Comparison of ENCODE assay signal across 24 cellular contexts in the genomic region with DNA sequence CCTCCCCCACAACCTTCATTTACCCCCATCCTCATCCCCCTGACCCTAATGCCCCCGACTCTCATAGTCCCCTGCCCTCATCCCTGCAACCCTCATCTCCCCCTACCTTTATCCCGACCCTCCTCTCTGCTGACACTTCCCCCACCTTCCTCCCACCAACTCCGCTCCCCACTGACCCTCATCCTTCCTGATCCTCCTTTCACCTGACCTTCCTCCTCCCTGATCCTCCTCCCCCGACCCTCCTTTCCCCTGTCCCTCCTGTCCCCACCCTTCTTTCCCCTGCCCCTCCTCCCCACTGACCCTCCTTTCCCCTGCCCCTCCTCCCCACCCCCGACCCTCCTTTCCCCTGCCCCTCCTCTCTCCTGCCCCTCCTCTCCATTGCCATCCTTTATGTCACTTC. TPM values are rescaled to one million over a fixed set of nuclear protein-coding genes. Genes with fewer than 3 reads are reported as not detected.
DNase-seq lines count a peak whose midpoint lies in the region; ATAC-seq, FAIRE-seq and TF ChIP-seq lines count a peak whose summit lies in the region.
"Had no signal": no experiment of that assay in that cellular context is flagged by ENCODE, and none has a peak within 500 bp of the region (broad histone marks: within the 10 kb centered on the region; RNA-seq: fewer than 3 reads in every experiment).

No MANE protein-coding gene starts in this region.

- no peak overlapping the region for H3K4me2 ChIP-seq in HepG2 (ENCODE audit: low read depth, low read length)

- no peaks in the 10 kb centered on the region for H3K27me3 Mint-ChIP-seq in activated naive CD8-positive, alpha-beta T cell treated with anti-CD3 and anti-CD28 coated beads, Interleukin-2, amount 10 ng/mL, durations not matched to agents 7 days and 5 days
- H3K27me3 Mint-ChIP-seq in activated naive CD8-positive, alpha-beta T cell treated with anti-CD3 and anti-CD28 coated beads for 36 hours = no peaks in the 10 kb centered on the region
- H3K27me3 Mint-ChIP-seq in activated B cell treated with CpG ODN at 0.5 μM for 24 hours (no peaks in the 10 kb centered on the region), memory B cell (no peaks in the 10 kb centered on the region), osteocyte (ENCODE audit: unreplicated experiment) (peaks cover 27% of the 10 kb centered on the region)
- H3K27me3 Mint-ChIP-seq: CD4-positive, alpha-beta memory T cell had no signal

- BruUV-seq in HepG2 (replicated peaks; lab: Mats Ljungman, UMichigan) = no TSS peak

- H3K36me3 Mint-ChIP-seq in activated naive CD8-positive, alpha-beta T cell treated with anti-CD3 and anti-CD28 coated beads, Interleukin-2, amount 10 ng/mL, durations not matched to agents 7 days and 5 days = peaks cover 71% of the 10 kb centered on the region
- peaks cover 16% of the 10 kb centered on the region for H3K36me3 Mint-ChIP-seq in activated naive CD8-positive, alpha-beta T cell treated with anti-CD3 and anti-CD28 coated beads for 36 hours
- H3K36me3 Mint-ChIP-seq in activated B cell treated with CpG ODN at 0.5 μM for 24 hours (ENCODE audit: low read depth) (peaks cover 71% of the 10 kb centered on the region), memory B cell (peaks cover 50% of the 10 kb centered on the region), osteocyte (ENCODE audit: unreplicated experiment) (no peaks in the 10 kb centered on the region)

- H3K27ac ChIP-seq in HepG2 (ENCODE audit: extremely low read length, insufficient read depth, low read length) = no peak overlapping the region
- H3K27ac ChIP-seq: HL-60 had no signal

- in situ Hi-C loops in HepG2 (cut with HindIII; ENCODE audit: extremely low pct_ligation_motif_present, low pct_unique_long_range_greater_than_20kb) = no loop called here

- intact Hi-C loops in activated B cell treated with CpG ODN at 0.5 μM for 24 hours (cut with micrococcal nuclease) = no loop called here
- intact Hi-C loops in HepG2 (cut with micrococcal nuclease; ENCODE audit: unreplicated experiment) = no loop called here

- H3K79me2 ChIP-seq in HepG2 (ENCODE audit: insufficient read depth, low read length) = no peaks in the 10 kb centered on the region

- CTCF ChIA-PET in activated B cell treated with CpG ODN at 0.5 μM for 24 hours (lab: Charles Lee) (no interaction called here), HepG2 (lab: Yijun Ruan, JAX; ENCODE audit: low intra/inter-chr PET ratio, low total read pairs) (no interaction called here)

- H2AFZ ChIP-seq in HepG2 (ENCODE audit: low read length) = no peak overlapping the region

- 5% methylated on average over 5 of the region's 5 CpGs for WGBS in HepG2 (ENCODE audit: low lambda C conversion rate)

- no peaks in the 10 kb centered on the region for H4K20me1 ChIP-seq in HepG2 (ENCODE audit: insufficient read depth, low read length)

- H3K4me1 ChIP-seq in HepG2 (ENCODE audit: insufficient read depth, low read length) = no peaks in the 10 kb centered on the region
- H3K4me1 ChIP-seq: HAP-1 had no signal

- TF ChIP-seq EP300 in HepG2 (IDR thresholded peaks at IDR 0.05; ENCODE audit: low read depth in 2 of 2, low read length in 2 of 2) (no peak), HepG2 (CRISPR knock-in tag; IDR thresholded peaks at IDR 0.05; ENCODE audit: borderline replicate concordance) (no peak)

- no peak for TF ChIP-seq RAD21 in HepG2 (CRISPR knock-in tag; IDR thresholded peaks at IDR 0.05)

- no peak overlapping the region for H3K9ac ChIP-seq in HepG2 (ENCODE audit: insufficient read depth, low read depth, low read length)

- peak overlapping the region; percentile 79 for H3K27ac Mint-ChIP-seq in activated naive CD8-positive, alpha-beta T cell treated with anti-CD3 and anti-CD28 coated beads, Interleukin-2, amount 10 ng/mL, durations not matched to agents 7 days and 5 days
- H3K27ac Mint-ChIP-seq in activated naive CD8-positive, alpha-beta T cell treated with anti-CD3 and anti-CD28 coated beads for 36 hours = no peak overlapping the region
- peak overlapping the region; percentile 76 for H3K27ac Mint-ChIP-seq in activated B cell treated with CpG ODN at 0.5 μM for 24 hours
- peak overlapping the region; percentile 45 for H3K27ac Mint-ChIP-seq in memory B cell
- no peak overlapping the region for H3K27ac Mint-ChIP-seq in osteocyte (ENCODE audit: unreplicated experiment)
- H3K27ac Mint-ChIP-seq: HFFc6 had no signal

- no peak for TF ChIP-seq POLR2A in HepG2 (IDR thresholded peaks at IDR 0.05; ENCODE audit: insufficient read depth in 1 of 2, low read depth in 2 of 2, low read length in 2 of 2)

- peaks cover 43% of the 10 kb centered on the region for H3K4me1 Mint-ChIP-seq in activated naive CD8-positive, alpha-beta T cell treated with anti-CD3 and anti-CD28 coated beads, Interleukin-2, amount 10 ng/mL, durations not matched to agents 7 days and 5 days
- H3K4me1 Mint-ChIP-seq in activated naive CD8-positive, alpha-beta T cell treated with anti-CD3 and anti-CD28 coated beads for 36 hours = peaks cover 21% of the 10 kb centered on the region
- H3K4me1 Mint-ChIP-seq in activated B cell treated with CpG ODN at 0.5 μM for 24 hours = peaks cover 70% of the 10 kb centered on the region
- H3K4me1 Mint-ChIP-seq in memory B cell = peaks cover 35% of the 10 kb centered on the region
- no peaks in the 10 kb centered on the region for H3K4me1 Mint-ChIP-seq in osteocyte (ENCODE audit: unreplicated experiment)

- peaks cover 9% of the 10 kb centered on the region for H3K9me3 Mint-ChIP-seq in activated naive CD8-positive, alpha-beta T cell treated with anti-CD3 and anti-CD28 coated beads, Interleukin-2, amount 10 ng/mL, durations not matched to agents 7 days and 5 days
- peaks cover 7% of the 10 kb centered on the region for H3K9me3 Mint-ChIP-seq in activated naive CD8-positive, alpha-beta T cell treated with anti-CD3 and anti-CD28 coated beads for 36 hours
- peaks cover 7% of the 10 kb centered on the region for H3K9me3 Mint-ChIP-seq in activated B cell treated with CpG ODN at 0.5 μM for 24 hours
- H3K9me3 Mint-ChIP-seq in memory B cell = peaks cover 2% of the 10 kb centered on the region
- H3K9me3 Mint-ChIP-seq in osteocyte (ENCODE audit: unreplicated experiment) = no peaks in the 10 kb centered on the region

- H3K36me3 ChIP-seq in HepG2 (replicated peaks in 1 of 2; ENCODE audit: control insufficient read depth in 1 of 2, insufficient read depth in 2 of 2, low read length in 2 of 2) = no peaks in the 10 kb centered on the region
- H3K36me3 ChIP-seq: HAP-1 had no signal

- no peak for DNase-seq in activated naive CD8-positive, alpha-beta T cell treated with anti-CD3 and anti-CD28 coated beads, Interleukin-2, amount 10 ng/mL, durations not matched to agents 7 days and 5 days
- DNase-seq in activated naive CD8-positive, alpha-beta T cell treated with anti-CD3 and anti-CD28 coated beads for 36 hours = no peak
- DNase-seq in activated B cell treated with CpG ODN at 0.5 μM for 24 hours (no peak), memory B cell (ENCODE audit: low spot score in 2 of 2) (no peak), osteocyte (ENCODE audit: extremely low spot score, unreplicated experiment) (peak; percentile 23), HepG2 (ENCODE audit: low spot score) (no peak)
- DNase-seq: ACHN; C1 segment of cervical spinal cord; CD4-positive, alpha-beta memory T cell; COR-L47; DMS153; DMS79 treated with DMSO at 0.1 percent for 48 hours; EL; HFFc6 had no signal

- TF ChIP-seq CTCF in activated B cell treated with CpG ODN at 0.5 μM for 24 hours (IDR thresholded peaks at IDR 0.05) (no peak), osteocyte (IDR thresholded peaks at IDR 0.05) (no peak), HepG2 (CRISPR knock-in tag; IDR thresholded peaks at IDR 0.05) (no peak)

- no peak for ATAC-seq in activated naive CD8-positive, alpha-beta T cell treated with anti-CD3 and anti-CD28 coated beads, Interleukin-2, amount 10 ng/mL, durations not matched to agents 7 days and 5 days (ENCODE audit: low read depth)
- ATAC-seq in activated B cell treated with CpG ODN at 0.5 μM for 24 hours (ENCODE audit: low read depth) = no peak
- ATAC-seq in memory B cell (ENCODE audit: low read depth) = no peak
- ATAC-seq in HepG2 = no peak
- ATAC-seq in GM21529 (IDR thresholded peaks at IDR 0.05; ENCODE audit: unreplicated experiment) = no peak
- no peak for ATAC-seq in GM18511 (IDR thresholded peaks at IDR 0.05; ENCODE audit: unreplicated experiment)

- no peak overlapping the region for H3K4me3 Mint-ChIP-seq in activated naive CD8-positive, alpha-beta T cell treated with anti-CD3 and anti-CD28 coated beads, Interleukin-2, amount 10 ng/mL, durations not matched to agents 7 days and 5 days
- H3K4me3 Mint-ChIP-seq in activated naive CD8-positive, alpha-beta T cell treated with anti-CD3 and anti-CD28 coated beads for 36 hours = no peak overlapping the region
- H3K4me3 Mint-ChIP-seq in activated B cell treated with CpG ODN at 0.5 μM for 24 hours (no peak overlapping the region), memory B cell (no peak overlapping the region), osteocyte (ENCODE audit: unreplicated experiment) (no peak overlapping the region)
- H3K4me3 Mint-ChIP-seq: CD4-positive, alpha-beta memory T cell; HFFc6 had no signal

- H3K4me3 ChIP-seq in HepG2 (replicated peaks in 1 of 3; ENCODE audit: insufficient read depth in 1 of 3, low read depth in 2 of 3, low read length in 3 of 3) = no peak overlapping the region
- H3K4me3 ChIP-seq: HAP-1 had no signal

- POLR2A ChIA-PET in activated naive CD8-positive, alpha-beta T cell treated with anti-CD3 and anti-CD28 coated beads, Interleukin-2, amount 10 ng/mL, durations not matched to agents 7 days and 5 days (lab: Charles Lee) = no interaction called here
- POLR2A ChIA-PET in activated B cell treated with CpG ODN at 0.5 μM for 24 hours (lab: Charles Lee) = no interaction called here
- POLR2A ChIA-PET in HepG2 (lab: Yijun Ruan, JAX) = no interaction called here

- peaks cover 17% of the 10 kb centered on the region for H3K9me3 ChIP-seq in HepG2 (ENCODE audit: low read length)

- no peak for FAIRE-seq in HepG2 (lab: Jason Lieb, UNC)
- FAIRE-seq: D721Med, G401.6, GM12891, GM19239, H1 had no signal

- peaks cover 2 to 19% of the 10 kb centered on the region in 2 experiments; a peak in 4 of 5 replicates for H3K27me3 ChIP-seq in HepG2 (ENCODE audit: control insufficient read depth in 1 of 2, insufficient read depth in 2 of 2, low read length in 2 of 2)

RNA-seq across cellular contexts. Expression of gene TREML2, which starts 7.1 kb away (rescaled TPM):
- 10 to 100 TPM; 13.5 to 14.9 TPM for total RNA-seq in activated naive CD8-positive, alpha-beta T cell treated with anti-CD3 and anti-CD28 coated beads, Interleukin-2, amount 10 ng/mL, durations not matched to agents 7 days and 5 days
- 1 to 10 TPM; 8.9 TPM for total RNA-seq in activated naive CD8-positive, alpha-beta T cell treated with anti-CD3 and anti-CD28 coated beads for 36 hours
- total RNA-seq in activated B cell treated with CpG ODN at 0.5 μM for 24 hours = 10.2 and 10.3 TPM in 2 replicates
- total RNA-seq in osteocyte = not detected in 2 replicates
- total RNA-seq in HepG2 (2016; rRNA removed; fragmentation: Illumina TruSeq; extraction: Trizol) = not detected in 2 replicates
- total RNA-seq in HepG2 (2016; cell fraction: cytosol; rRNA removed; fragmentation: Illumina TruSeq; extraction: Trizol; ENCODE audit: low read depth) = not detected in 2 replicates
- total RNA-seq in HepG2 (2016; cell fraction: insoluble cytoplasmic fraction; rRNA removed; fragmentation: Illumina TruSeq; extraction: Trizol) = not detected in 2 replicates
- not detected in 2 replicates for total RNA-seq in HepG2 (2016; cell fraction: membrane; rRNA removed; fragmentation: Illumina TruSeq; extraction: Trizol)
- total RNA-seq in HepG2 (2016; cell fraction: nucleus; rRNA removed; fragmentation: Illumina TruSeq; extraction: Trizol) = not detected in 2 replicates
- not detected in 2 replicates for polyA plus RNA-seq in HepG2 (2011; rRNA removed)
- polyA plus RNA-seq in HepG2 (2011; cell fraction: cytosol; rRNA removed) = not detected in 2 replicates
- polyA plus RNA-seq in HepG2 (2011; cell fraction: nucleus; rRNA removed) = not detected in 2 replicates
- not detected in 2 replicates for polyA plus RNA-seq in HepG2 (2012)
- polyA plus RNA-seq in HepG2 (2016; cell fraction: cytosol; fragmentation: Illumina TruSeq; extraction: Trizol; ENCODE audit: low read depth) = not detected in 2 replicates
- polyA plus RNA-seq in HepG2 (2016; cell fraction: insoluble cytoplasmic fraction; fragmentation: Illumina TruSeq; extraction: Trizol; ENCODE audit: low read depth) = not detected in 2 replicates
- not detected in 2 replicates for polyA plus RNA-seq in HepG2 (2016; cell fraction: membrane; fragmentation: Illumina TruSeq; extraction: Trizol; ENCODE audit: low read depth)
- not detected in 2 replicates for polyA plus RNA-seq in HepG2 (2016; cell fraction: nucleus; fragmentation: Illumina TruSeq; extraction: Trizol; ENCODE audit: insufficient read depth, low read depth)
- not detected in 2 replicates for polyA minus RNA-seq in HepG2 (2011; rRNA and poly(A)+ RNA removed; ENCODE audit: low replicate concordance)
- polyA minus RNA-seq in HepG2 (2011; cell fraction: cytosol; rRNA and poly(A)+ RNA removed) = not detected in 2 replicates
- not detected in 2 replicates for polyA minus RNA-seq in HepG2 (2011; cell fraction: nucleus; rRNA and poly(A)+ RNA removed)
- total RNA-seq: A172, HFFc6 had no signal

RNA-seq across cellular contexts. Expression of gene TREM2, which starts 31.0 kb away (rescaled TPM):
- total RNA-seq in activated naive CD8-positive, alpha-beta T cell treated with anti-CD3 and anti-CD28 coated beads, Interleukin-2, amount 10 ng/mL, durations not matched to agents 7 days and 5 days = 1 to 10 TPM; 1.9 to 2.8 TPM
- not detected for total RNA-seq in activated naive CD8-positive, alpha-beta T cell treated with anti-CD3 and anti-CD28 coated beads for 36 hours
- not detected in 2 replicates for total RNA-seq in activated B cell treated with CpG ODN at 0.5 μM for 24 hours
- total RNA-seq in osteocyte = not detected in 2 replicates
- 0.11 TPM in 1 of 2 replicates, not detected in the other for total RNA-seq in HepG2 (2016; rRNA removed; fragmentation: Illumina TruSeq; extraction: Trizol)
- total RNA-seq in HepG2 (2016; cell fraction: cytosol; rRNA removed; fragmentation: Illumina TruSeq; extraction: Trizol; ENCODE audit: low read depth) = not detected in 2 replicates
- total RNA-seq in HepG2 (2016; cell fraction: insoluble cytoplasmic fraction; rRNA removed; fragmentation: Illumina TruSeq; extraction: Trizol) = not detected in 2 replicates
- not detected in 2 replicates for total RNA-seq in HepG2 (2016; cell fraction: membrane; rRNA removed; fragmentation: Illumina TruSeq; extraction: Trizol)
- total RNA-seq in HepG2 (2016; cell fraction: nucleus; rRNA removed; fragmentation: Illumina TruSeq; extraction: Trizol) = not detected in 2 replicates
- not detected in 2 replicates for polyA plus RNA-seq in HepG2 (2011; rRNA removed)
- polyA plus RNA-seq in HepG2 (2011; cell fraction: cytosol; rRNA removed) = 0.05 TPM in 1 of 2 replicates, not detected in the other
- polyA plus RNA-seq in HepG2 (2011; cell fraction: nucleus; rRNA removed) = not detected in 2 replicates
- polyA plus RNA-seq in HepG2 (2012) = not detected in 2 replicates
- not detected in 2 replicates for polyA plus RNA-seq in HepG2 (2016; cell fraction: cytosol; fragmentation: Illumina TruSeq; extraction: Trizol; ENCODE audit: low read depth)
- not detected in 2 replicates for polyA plus RNA-seq in HepG2 (2016; cell fraction: insoluble cytoplasmic fraction; fragmentation: Illumina TruSeq; extraction: Trizol; ENCODE audit: low read depth)
- not detected in 2 replicates for polyA plus RNA-seq in HepG2 (2016; cell fraction: membrane; fragmentation: Illumina TruSeq; extraction: Trizol; ENCODE audit: low read depth)
- polyA plus RNA-seq in HepG2 (2016; cell fraction: nucleus; fragmentation: Illumina TruSeq; extraction: Trizol; ENCODE audit: insufficient read depth, low read depth) = not detected in 2 replicates
- not detected in 2 replicates for polyA minus RNA-seq in HepG2 (2011; rRNA and poly(A)+ RNA removed; ENCODE audit: low replicate concordance)
- polyA minus RNA-seq in HepG2 (2011; cell fraction: cytosol; rRNA and poly(A)+ RNA removed) = not detected in 2 replicates
- polyA minus RNA-seq in HepG2 (2011; cell fraction: nucleus; rRNA and poly(A)+ RNA removed) = not detected in 2 replicates
- total RNA-seq: A172, H1, HFFc6 had no signal
- polyA plus RNA-seq: CD4-positive, alpha-beta memory T cell had no signal

RNA-seq across cellular contexts. Expression of gene TREML4, which starts 34.3 kb away (rescaled TPM):
- total RNA-seq in activated naive CD8-positive, alpha-beta T cell treated with anti-CD3 and anti-CD28 coated beads, Interleukin-2, amount 10 ng/mL, durations not matched to agents 7 days and 5 days = not detected
- not detected for total RNA-seq in activated naive CD8-positive, alpha-beta T cell treated with anti-CD3 and anti-CD28 coated beads for 36 hours
- total RNA-seq in activated B cell treated with CpG ODN at 0.5 μM for 24 hours (not detected in 2 replicates), osteocyte (not detected in 2 replicates), HepG2 (2016; rRNA removed; fragmentation: Illumina TruSeq; extraction: Trizol) (not detected in 2 replicates)
- not detected in 2 replicates for total RNA-seq in HepG2 (2016; cell fraction: cytosol; rRNA removed; fragmentation: Illumina TruSeq; extraction: Trizol; ENCODE audit: low read depth)
- total RNA-seq in HepG2 (2016; cell fraction: insoluble cytoplasmic fraction; rRNA removed; fragmentation: Illumina TruSeq; extraction: Trizol) = not detected in 2 replicates
- total RNA-seq in HepG2 (2016; cell fraction: membrane; rRNA removed; fragmentation: Illumina TruSeq; extraction: Trizol) = not detected in 2 replicates
- not detected in 2 replicates for total RNA-seq in HepG2 (2016; cell fraction: nucleus; rRNA removed; fragmentation: Illumina TruSeq; extraction: Trizol)
- not detected in 2 replicates for polyA plus RNA-seq in HepG2 (2011; rRNA removed)
- not detected in 2 replicates for polyA plus RNA-seq in HepG2 (2011; cell fraction: cytosol; rRNA removed)
- not detected in 2 replicates for polyA plus RNA-seq in HepG2 (2011; cell fraction: nucleus; rRNA removed)
- not detected in 2 replicates for polyA plus RNA-seq in HepG2 (2012)
- polyA plus RNA-seq in HepG2 (2016; cell fraction: cytosol; fragmentation: Illumina TruSeq; extraction: Trizol; ENCODE audit: low read depth) = not detected in 2 replicates
- polyA plus RNA-seq in HepG2 (2016; cell fraction: insoluble cytoplasmic fraction; fragmentation: Illumina TruSeq; extraction: Trizol; ENCODE audit: low read depth) = not detected in 2 replicates
- polyA plus RNA-seq in HepG2 (2016; cell fraction: membrane; fragmentation: Illumina TruSeq; extraction: Trizol; ENCODE audit: low read depth) = not detected in 2 replicates
- not detected in 2 replicates for polyA plus RNA-seq in HepG2 (2016; cell fraction: nucleus; fragmentation: Illumina TruSeq; extraction: Trizol; ENCODE audit: insufficient read depth, low read depth)
- polyA minus RNA-seq in HepG2 (2011; rRNA and poly(A)+ RNA removed; ENCODE audit: low replicate concordance) = not detected in 2 replicates
- not detected in 2 replicates for polyA minus RNA-seq in HepG2 (2011; cell fraction: cytosol; rRNA and poly(A)+ RNA removed)
- polyA minus RNA-seq in HepG2 (2011; cell fraction: nucleus; rRNA and poly(A)+ RNA removed) = not detected in 2 replicates
- total RNA-seq: A172; CD4-positive, alpha-beta memory T cell; H1; HFFc6 had no signal
- polyA plus RNA-seq: CD4-positive, alpha-beta memory T cell; H1 had no signal

RNA-seq across cellular contexts. Expression of gene TREML1, which starts 39.7 kb away (rescaled TPM):
- total RNA-seq in activated naive CD8-positive, alpha-beta T cell treated with anti-CD3 and anti-CD28 coated beads, Interleukin-2, amount 10 ng/mL, durations not matched to agents 7 days and 5 days = not detected
- total RNA-seq in activated naive CD8-positive, alpha-beta T cell treated with anti-CD3 and anti-CD28 coated beads for 36 hours = not detected
- total RNA-seq in activated B cell treated with CpG ODN at 0.5 μM for 24 hours (not detected in 2 replicates), osteocyte (not detected in 2 replicates), HepG2 (2016; rRNA removed; fragmentation: Illumina TruSeq; extraction: Trizol) (not detected in 2 replicates)
- not detected in 2 replicates for total RNA-seq in HepG2 (2016; cell fraction: cytosol; rRNA removed; fragmentation: Illumina TruSeq; extraction: Trizol; ENCODE audit: low read depth)
- not detected in 2 replicates for total RNA-seq in HepG2 (2016; cell fraction: insoluble cytoplasmic fraction; rRNA removed; fragmentation: Illumina TruSeq; extraction: Trizol)
- not detected in 2 replicates for total RNA-seq in HepG2 (2016; cell fraction: membrane; rRNA removed; fragmentation: Illumina TruSeq; extraction: Trizol)
- total RNA-seq in HepG2 (2016; cell fraction: nucleus; rRNA removed; fragmentation: Illumina TruSeq; extraction: Trizol) = not detected in 2 replicates
- polyA plus RNA-seq in HepG2 (2011; rRNA removed) = not detected in 2 replicates
- polyA plus RNA-seq in HepG2 (2011; cell fraction: cytosol; rRNA removed) = not detected in 2 replicates
- polyA plus RNA-seq in HepG2 (2011; cell fraction: nucleus; rRNA removed) = not detected in 2 replicates
- not detected in 2 replicates for polyA plus RNA-seq in HepG2 (2012)
- not detected in 2 replicates for polyA plus RNA-seq in HepG2 (2016; cell fraction: cytosol; fragmentation: Illumina TruSeq; extraction: Trizol; ENCODE audit: low read depth)
- polyA plus RNA-seq in HepG2 (2016; cell fraction: insoluble cytoplasmic fraction; fragmentation: Illumina TruSeq; extraction: Trizol; ENCODE audit: low read depth) = not detected in 2 replicates
- polyA plus RNA-seq in HepG2 (2016; cell fraction: membrane; fragmentation: Illumina TruSeq; extraction: Trizol; ENCODE audit: low read depth) = not detected in 2 replicates
- polyA plus RNA-seq in HepG2 (2016; cell fraction: nucleus; fragmentation: Illumina TruSeq; extraction: Trizol; ENCODE audit: insufficient read depth, low read depth) = not detected in 2 replicates
- not detected in 2 replicates for polyA minus RNA-seq in HepG2 (2011; rRNA and poly(A)+ RNA removed; ENCODE audit: low replicate concordance)
- not detected in 2 replicates for polyA minus RNA-seq in HepG2 (2011; cell fraction: cytosol; rRNA and poly(A)+ RNA removed)
- not detected in 2 replicates for polyA minus RNA-seq in HepG2 (2011; cell fraction: nucleus; rRNA and poly(A)+ RNA removed)
- total RNA-seq: A172; CD4-positive, alpha-beta memory T cell; H1; HFFc6 had no signal
- polyA plus RNA-seq: CD4-positive, alpha-beta memory T cell had no signal

Comparison
In these comparisons a context has a peak if more than half of its experiments do, and no peak if none do; other contexts are left out.
1. H3K27ac Mint-ChIP-seq: peak in activated naive CD8-positive, alpha-beta T cell treated with anti-CD3 and anti-CD28 coated beads, Interleukin-2, amount 10 ng/mL, durations not matched to agents 7 days and 5 days (single experiment), activated B cell treated with CpG ODN at 0.5 μM for 24 hours (single experiment) and memory B cell (single experiment); none in activated naive CD8-positive, alpha-beta T cell treated with anti-CD3 and anti-CD28 coated beads for 36 hours (single experiment) and osteocyte (single experiment).